Comparison of ENCODE assay signal across 13 cellular contexts in genomic region chr11:44823006-44823405, GRCh38.
DNase-seq lines count a peak whose midpoint lies in the region; ATAC-seq, FAIRE-seq and TF ChIP-seq lines count a peak whose summit lies in the region.
"Had no signal": no experiment of that assay in that cellular context is flagged by ENCODE, and none has a peak within 500 bp of the region (broad histone marks: within the 10 kb centered on the region; RNA-seq: fewer than 3 reads in every experiment).

No MANE protein-coding gene starts in this region.

- no peak overlapping the region for H3K4me2 ChIP-seq in PC-3 (ENCODE audit: low read length)

- POLR2A ChIA-PET in PC-3 (lab: Charles Lee; ENCODE audit: unreplicated experiment): no interaction called here

- FAIRE-seq in kidney (lab: Jason Lieb, UNC): no peak

- H3K4me3 ChIP-seq in PC-3 (ENCODE audit: low read length) (no peak overlapping the region), fibroblast of pulmonary artery (replicated peaks; ENCODE audit: low read depth, low read length) (no peak overlapping the region), kidney (ENCODE audit: low read length in 2 of 2) (no peak overlapping the region)
- H3K4me3 ChIP-seq: HAP-1, psoas muscle had no signal

- H3K4me1 Mint-ChIP-seq in type B pancreatic cell (ENCODE audit: unreplicated experiment): peaks cover 24% of the 10 kb centered on the region

- H3K9me3 ChIP-seq in PC-3 (ENCODE audit: low read length) (no peaks in the 10 kb centered on the region), kidney (ENCODE audit: control insufficient read depth in 1 of 2, low read length in 2 of 2) (peaks cover 0 to 7% of the 10 kb centered on the region in 2 donors)

- no peaks in the 10 kb centered on the region for H3F3A ChIP-seq in PC-3 (ENCODE audit: low read length, unreplicated experiment)

- no peaks in the 10 kb centered on the region for H3K9me2 ChIP-seq in PC-3 (replicated peaks; ENCODE audit: low read length)

- no peaks in the 10 kb centered on the region for H3K27me3 Mint-ChIP-seq in type B pancreatic cell

- BruUV-seq in PC-3 (replicated peaks; lab: Mats Ljungman, UMichigan): no TSS peak

- H4K20me1 ChIP-seq in PC-3 (ENCODE audit: low read length): no peaks in the 10 kb centered on the region

- no peak overlapping the region for H3K4me3 Mint-ChIP-seq in type B pancreatic cell

- H2AFZ ChIP-seq in PC-3 (ENCODE audit: low read length): no peak overlapping the region

- DNase-seq in stimulated activated CD4-positive, alpha-beta T cell treated with anti-CD3 and anti-CD28 coated beads, Interleukin-15, amount 100 ng/mL, for 24 hours: peak; percentile 31
- DNase-seq in stimulated activated CD4-positive, alpha-beta T cell treated with anti-CD3 and anti-CD28 coated beads, Interleukin-2, amount 100 ng/mL, for 48 hours: no peak
- DNase-seq in PC-3 (no peak), fibroblast of pulmonary artery (ENCODE audit: low read depth) (no peak), type B pancreatic cell (ENCODE audit: extremely low spot score, unreplicated experiment) (no peak), kidney (no peak), HuH-7.5 (ENCODE audit: low spot score) (no peak)
- DNase-seq: activated naive CD4-positive, alpha-beta T cell; kidney glomerular epithelial cell; NCI-H2029 treated with DMSO at 0.1 percent for 48 hours; psoas muscle had no signal

- H3K36me3 ChIP-seq in PC-3 (ENCODE audit: low read depth, low read length) (no peaks in the 10 kb centered on the region), kidney (ENCODE audit: control insufficient read depth in 1 of 2, insufficient read depth in 2 of 2, low read length in 2 of 2) (no peaks in the 10 kb centered on the region)
- H3K36me3 ChIP-seq: HAP-1 had no signal

- H3K79me2 ChIP-seq in PC-3 (ENCODE audit: low read length): no peaks in the 10 kb centered on the region

- ATAC-seq in PC-3 (no peak), GM19455 (IDR thresholded peaks at IDR 0.05; ENCODE audit: unreplicated experiment) (no peak)
- ATAC-seq: psoas muscle had no signal

- H3K27ac ChIP-seq in PC-3 (ENCODE audit: low read length) (no peak overlapping the region), kidney (ENCODE audit: low read depth in 2 of 2, low read length in 2 of 2) (no peak overlapping the region)
- H3K27ac ChIP-seq: psoas muscle had no signal

- no peak overlapping the region for H3K27ac Mint-ChIP-seq in type B pancreatic cell

- H3K9ac ChIP-seq in PC-3 (ENCODE audit: low read length) (no peak overlapping the region), kidney (ENCODE audit: low read length in 2 of 2) (no peak overlapping the region)

- no peaks in the 10 kb centered on the region for H3K36me3 Mint-ChIP-seq in type B pancreatic cell

- intact Hi-C loops in PC-3 (cut with micrococcal nuclease): no loop called here
- intact Hi-C loops in kidney (cut with DNase I): no loop called here

- CTCF ChIA-PET in PC-3 (lab: Charles Lee): no interaction called here

- no peaks in the 10 kb centered on the region for H3K9me3 Mint-ChIP-seq in type B pancreatic cell

- H3K27me3 ChIP-seq in PC-3 (ENCODE audit: low read length): peaks cover 20% of the 10 kb centered on the region

- no peaks in the 10 kb centered on the region for H3K4me1 ChIP-seq in PC-3 (ENCODE audit: insufficient read depth, low read length)
- H3K4me1 ChIP-seq in kidney (ENCODE audit: control insufficient read depth in 1 of 2, insufficient read depth in 1 of 2, low read depth in 1 of 2, low read length in 2 of 2): no peaks in the 10 kb centered on the region
- H3K4me1 ChIP-seq: psoas muscle had no signal

- TF ChIP-seq CTCF in PC-3 (conservative IDR thresholded peaks at IDR 0.05; ENCODE audit: low read depth, low read length): peak; percentile 42; the same call in 1 of the 2 replicates
- TF ChIP-seq CTCF in fibroblast of pulmonary artery (IDR thresholded peaks at IDR 0.05; ENCODE audit: low read length, missing control alignments): peak; percentile 25
- TF ChIP-seq CTCF in type B pancreatic cell (conservative IDR thresholded peaks at IDR 0.05): peak; percentile 59
- no peak for TF ChIP-seq CTCF in kidney (IDR thresholded peaks at IDR 0.05; ENCODE audit: borderline replicate concordance, extremely low read depth, insufficient read depth)
